Comparison of ENCODE assay signal across 28 cellular contexts in genomic region chr16:73840710-73841109, GRCh38.
"Had no signal": no experiment of that assay in that cellular context is flagged by ENCODE, and none has a peak within 500 bp of the region (broad histone marks: within the 10 kb centered on the region; RNA-seq: fewer than 3 reads in every experiment).

No MANE protein-coding gene starts in this region.

- H3K9me3 ChIP-seq: SJCRH30 had no signal

- H3K36me3 ChIP-seq: SJCRH30 had no signal

- H3K36me3 Mint-ChIP-seq: T-cell had no signal

- H3K4me1 Mint-ChIP-seq: T-cell had no signal

- H3K27me3 Mint-ChIP-seq: T-cell had no signal

- H3K4me3 ChIP-seq: PC-9, SJCRH30, SK-N-MC had no signal

- H3K27ac Mint-ChIP-seq: T-cell had no signal

- ATAC-seq: Panc1, SK-N-SH treated with all-trans-retinoic acid at 6 μM for 48 hours, T-cell had no signal

- H3K4me3 Mint-ChIP-seq: T-cell had no signal

- H3K27ac ChIP-seq: KMS-11, PC-9, RWPE1, SJCRH30, SK-N-MC had no signal

- DNase-seq: Karpas-422, KBM-7, MM.1S, MV-4-11, NCI-H1092, NCI-H1105, NCI-H1417 treated with DMSO at 0.1 percent for 48 hours, NCI-H1436 treated with DMSO at 0.1 percent for 48 hours, NCI-H187, NCI-H1930, NCI-H2081 treated with DMSO at 0.1 percent for 48 hours, NCI-H2171 treated with DMSO at 0.1 percent for 48 hours, NCI-H2227 treated with DMSO at 0.1 percent for 48 hours, NCI-H345, NCI-H510A treated with DMSO at 0.1 percent for 48 hours, NCI-H524 treated with DMSO at 0.1 percent for 48 hours, NCI-H526 treated with DMSO at 0.1 percent for 48 hours, NCI-H774, PC-9, SHP77, SIG-M5, SJCRH30, T-cell had no signal

- H3K27me3 ChIP-seq: SJCRH30 had no signal

- H3K4me1 ChIP-seq: SJCRH30 had no signal
